In the genomic region with DNA sequence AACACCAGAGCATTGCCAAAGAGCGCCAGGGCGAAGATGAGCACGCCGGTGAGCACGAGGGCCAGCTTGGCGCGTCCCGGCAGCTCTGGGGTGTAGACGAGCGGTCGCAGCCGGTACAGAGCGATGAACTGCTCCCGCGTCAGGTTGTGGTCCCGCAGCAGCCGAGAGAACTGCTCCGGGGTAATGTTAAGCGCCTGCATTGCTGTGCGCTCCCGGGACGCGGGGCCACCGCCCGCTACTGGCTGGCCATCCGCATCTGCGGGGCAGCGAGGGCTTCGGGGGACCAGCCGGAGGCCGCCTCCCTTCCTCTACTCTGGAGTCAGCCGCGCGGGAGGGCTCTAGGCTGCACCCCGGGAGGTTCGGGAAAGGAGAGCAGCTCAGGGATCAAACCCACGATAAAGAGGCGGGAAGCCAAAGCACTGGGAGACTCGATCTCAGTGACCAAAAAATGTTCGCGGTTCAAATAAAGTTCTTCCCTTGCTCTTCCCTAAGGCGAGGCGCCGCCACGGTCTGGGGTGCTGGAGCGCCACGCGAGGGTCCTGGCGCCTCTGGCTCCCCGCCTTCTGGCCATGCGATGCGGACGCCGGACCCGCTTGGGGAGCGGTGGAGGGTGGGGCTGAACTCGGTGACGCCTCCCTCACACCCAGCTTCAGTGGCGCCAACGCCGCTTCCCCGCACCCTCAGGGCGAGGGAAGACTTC, we compare ENCODE assay signal across 8 cellular contexts. TPM values are rescaled to one million over a fixed set of nuclear protein-coding genes. Genes with fewer than 3 reads are reported as not detected.
DNase-seq lines count a peak whose midpoint lies in the region; ATAC-seq and TF ChIP-seq lines count a peak whose summit lies in the region.
"Had no signal": no experiment of that assay in that cellular context is flagged by ENCODE, and none has a peak within 500 bp of the region (broad histone marks: within the 10 kb centered on the region; RNA-seq: fewer than 3 reads in every experiment).

A gene (minus strand): TSS at position 571 of the 700 bp plus-strand sequence. CDS start 371 bp downstream, at position 200.

- TF ChIP-seq POLR2A in IMR-90 (IDR thresholded peaks at IDR 0.05; ENCODE audit: low read depth, low read length), result no peak

- ATAC-seq in IMR-90 (ENCODE audit: low read depth) (peak; percentile 24), left lobe of liver (no peak)
- peak; percentile 31 for ATAC-seq in stimulated activated memory B cell treated with anti-CD40 and anti-IgM and Interleukin-4, amounts not matched to agents 10 μg/mL and 1 μg/mL and 100 μg/mL, for 72 hours

- H2BK120ac ChIP-seq in IMR-90 (ENCODE audit: low read depth, low read length), result no peak within 1 kb of the TSS

- H3K36me3 ChIP-seq in IMR-90 (ENCODE audit: control insufficient read depth, insufficient read depth, low read length) (no peaks in the 10 kb centered on the region), iPS-15b (ENCODE audit: control insufficient read depth, insufficient read depth, low read length) (no peaks in the 10 kb centered on the region), Karpas-422 (ENCODE audit: insufficient read depth, low read length) (no peaks in the 10 kb centered on the region)
- H3K36me3 ChIP-seq: thyroid gland had no signal

- 3% methylated on average over 22 of the region's 63 CpGs; no CpG with 5 or more reads in 1 of the 2 experiments for WGBS in IMR-90 (ENCODE audit: extremely low coverage in 2 of 2, insufficient read length in 1 of 2), 2 experiments

- peaks cover 5% of the 10 kb centered on the region for H3K4me1 Mint-ChIP-seq in activated naive CD8-positive, alpha-beta T cell treated with anti-CD3 and anti-CD28 coated beads for 36 hours
- H3K4me1 Mint-ChIP-seq in stimulated activated memory B cell treated with anti-CD40 and anti-IgM and Interleukin-4, amounts not matched to agents 10 μg/mL and 1 μg/mL and 100 μg/mL, for 72 hours, result peaks cover 7% of the 10 kb centered on the region

- H3K23ac ChIP-seq in IMR-90 (ENCODE audit: low read depth, low read length), result no peak within 1 kb of the TSS; the same call in 1 of the 2 replicates

- intact Hi-C loops in IMR-90 (cut with micrococcal nuclease), result no loop called here

- H3K27me3 Mint-ChIP-seq in activated naive CD8-positive, alpha-beta T cell treated with anti-CD3 and anti-CD28 coated beads for 36 hours, result peaks cover 65% of the 10 kb centered on the region
- H3K27me3 Mint-ChIP-seq in stimulated activated memory B cell treated with anti-CD40 and anti-IgM and Interleukin-4, amounts not matched to agents 10 μg/mL and 1 μg/mL and 100 μg/mL, for 72 hours, result peaks cover 58% of the 10 kb centered on the region

- no peak within 1 kb of the TSS for H2BK20ac ChIP-seq in IMR-90 (ENCODE audit: low read depth, low read length)

- CTCF ChIA-PET in IMR-90 (lab: Yijun Ruan, JAX), result interaction anchor here (1.3 kb wide), 1 partner anchor 10 kb away, joined by 4 read pairs; no protein-coding TSS in a partner anchor

- H3K9me1 ChIP-seq in IMR-90 (ENCODE audit: insufficient read depth, low read length), result no peaks in the 10 kb centered on the region

- H3K4me2 ChIP-seq in IMR-90 (ENCODE audit: low read depth, low read length) (peak within 1 kb of the TSS; percentile 49; the same call in 1 of the 2 replicates), Karpas-422 (ENCODE audit: low read depth, low read length, poor library complexity, severe bottlenecking) (no peak within 1 kb of the TSS)

- peak within 1 kb of the TSS; percentile 16 for H2AFZ ChIP-seq in IMR-90 (replicated peaks; ENCODE audit: low read length, poor library complexity)
- H2AFZ ChIP-seq in Karpas-422 (ENCODE audit: low read length), result no peak within 1 kb of the TSS

- H3K4me1 ChIP-seq in IMR-90 (ENCODE audit: control insufficient read depth, insufficient read depth, low read length) (no peaks in the 10 kb centered on the region), iPS-15b (ENCODE audit: control insufficient read depth, insufficient read depth, low read length) (no peaks in the 10 kb centered on the region), Karpas-422 (ENCODE audit: low read length) (no peaks in the 10 kb centered on the region)

- no peak within 1 kb of the TSS for H3K14ac ChIP-seq in IMR-90 (replicated peaks; ENCODE audit: low read depth, low read length)

- no peak for TF ChIP-seq RAD21 in IMR-90 (IDR thresholded peaks at IDR 0.05; ENCODE audit: low read length)

- H3K18ac ChIP-seq in IMR-90 (ENCODE audit: low read depth, low read length), result no peak within 1 kb of the TSS

- dilution Hi-C loops in IMR-90 (cut with HindIII; ENCODE audit: low sequenced_read_pairs, unreplicated experiment), result no loop called here

- no peak within 1 kb of the TSS for H3K27ac ChIP-seq in IMR-90 (ENCODE audit: insufficient read depth, low read length)
- no peak within 1 kb of the TSS for H3K27ac ChIP-seq in Karpas-422 (ENCODE audit: low read length)
- H3K27ac ChIP-seq: thyroid gland had no signal

- H3K9me3 ChIP-seq in IMR-90 (ENCODE audit: control insufficient read depth, insufficient read depth, low read length) (no peaks in the 10 kb centered on the region), iPS-15b (ENCODE audit: control insufficient read depth, insufficient read depth, low read length) (no peaks in the 10 kb centered on the region), Karpas-422 (ENCODE audit: low read length) (no peaks in the 10 kb centered on the region)
- H3K9me3 ChIP-seq: thyroid gland had no signal

- no peak within 1 kb of the TSS for H3K27ac Mint-ChIP-seq in activated naive CD8-positive, alpha-beta T cell treated with anti-CD3 and anti-CD28 coated beads for 36 hours
- H3K27ac Mint-ChIP-seq in stimulated activated memory B cell treated with anti-CD40 and anti-IgM and Interleukin-4, amounts not matched to agents 10 μg/mL and 1 μg/mL and 100 μg/mL, for 72 hours, result no peak within 1 kb of the TSS

- H4K91ac ChIP-seq in IMR-90 (ENCODE audit: insufficient read depth, low read depth, low read length), result no peak within 1 kb of the TSS

- POLR2A ChIA-PET in IMR-90 (lab: Charles Lee; ENCODE audit: unreplicated experiment), result no interaction called here

- in situ Hi-C loops in IMR-90 (cut with MboI; ENCODE audit: low sequenced_read_pairs), result no loop called here

- no peaks in the 10 kb centered on the region for H3K36me3 Mint-ChIP-seq in activated naive CD8-positive, alpha-beta T cell treated with anti-CD3 and anti-CD28 coated beads for 36 hours
- no peaks in the 10 kb centered on the region for H3K36me3 Mint-ChIP-seq in stimulated activated memory B cell treated with anti-CD40 and anti-IgM and Interleukin-4, amounts not matched to agents 10 μg/mL and 1 μg/mL and 100 μg/mL, for 72 hours

- no peaks in the 10 kb centered on the region for H3K9me3 Mint-ChIP-seq in activated naive CD8-positive, alpha-beta T cell treated with anti-CD3 and anti-CD28 coated beads for 36 hours
- H3K9me3 Mint-ChIP-seq in stimulated activated memory B cell treated with anti-CD40 and anti-IgM and Interleukin-4, amounts not matched to agents 10 μg/mL and 1 μg/mL and 100 μg/mL, for 72 hours, result peaks cover 6% of the 10 kb centered on the region

- no peaks in the 10 kb centered on the region for H4K20me1 ChIP-seq in IMR-90 (ENCODE audit: insufficient read depth, low read length)
- H4K20me1 ChIP-seq in Karpas-422 (ENCODE audit: insufficient read depth, low read depth, low read length), result no peaks in the 10 kb centered on the region

- H3K79me2 ChIP-seq in Karpas-422 (ENCODE audit: low read length), result no peaks in the 10 kb centered on the region

- no peak within 1 kb of the TSS for H3K56ac ChIP-seq in IMR-90 (ENCODE audit: extremely low read depth, insufficient read depth, low read length)

- H2AK5ac ChIP-seq in IMR-90 (ENCODE audit: low read depth, low read length), result no peak within 1 kb of the TSS

- H3K27me3 ChIP-seq in IMR-90 (ENCODE audit: control insufficient read depth, insufficient read depth, low read length), result peaks cover 17% of the 10 kb centered on the region
- peaks cover 43% of the 10 kb centered on the region for H3K27me3 ChIP-seq in iPS-15b (ENCODE audit: control insufficient read depth, insufficient read depth, low read length)
- H3K27me3 ChIP-seq in Karpas-422 (ENCODE audit: low read length), result no peaks in the 10 kb centered on the region

- no peak within 1 kb of the TSS for H2BK5ac ChIP-seq in IMR-90 (ENCODE audit: low read depth, low read length, poor library complexity, severe bottlenecking)

- no peak within 1 kb of the TSS for H2BK15ac ChIP-seq in IMR-90 (ENCODE audit: low read depth, low read length)

- TF ChIP-seq CTCF in IMR-90 (conservative IDR thresholded peaks at IDR 0.05; ENCODE audit: low read depth, low read length), result no peak

- H3K79me1 ChIP-seq in IMR-90 (ENCODE audit: low read depth in 1 of 2, low read length in 2 of 2), result no peaks in the 10 kb centered on the region

- H3K4ac ChIP-seq in IMR-90 (ENCODE audit: low read depth, low read length), result no peak within 1 kb of the TSS

- no peak for DNase-seq in IMR-90
- DNase-seq in activated naive CD8-positive, alpha-beta T cell treated with anti-CD3 and anti-CD28 coated beads for 36 hours, result peak; percentile 16
- no peak for DNase-seq in Karpas-422
- DNase-seq in left lobe of liver (ENCODE audit: low spot score), result no peak
- no peak for DNase-seq in NK-92 (lab: John Stamatoyannopoulos, UW; ENCODE audit: unreplicated experiment)
- DNase-seq: thyroid gland had no signal

- peak within 1 kb of the TSS; percentile 59 for H3K4me3 Mint-ChIP-seq in activated naive CD8-positive, alpha-beta T cell treated with anti-CD3 and anti-CD28 coated beads for 36 hours
- no peak within 1 kb of the TSS for H3K4me3 Mint-ChIP-seq in stimulated activated memory B cell treated with anti-CD40 and anti-IgM and Interleukin-4, amounts not matched to agents 10 μg/mL and 1 μg/mL and 100 μg/mL, for 72 hours

- no TSS peak for BruUV-seq in IMR-90 (replicated peaks; lab: Mats Ljungman, UMichigan)

- H3K4me3 ChIP-seq in IMR-90 (ENCODE audit: insufficient read depth, low read depth, low read length) (no peak within 1 kb of the TSS; the same call in 1 of the 2 replicates), iPS-15b (ENCODE audit: low read depth, low read length) (peak within 1 kb of the TSS; percentile 76), Karpas-422 (ENCODE audit: low read length) (no peak within 1 kb of the TSS)

- no peak within 1 kb of the TSS for H2AK9ac ChIP-seq in IMR-90 (replicated peaks; ENCODE audit: low read depth, low read length, poor library complexity)

- H4K8ac ChIP-seq in IMR-90 (ENCODE audit: low read depth in 2 of 2, low read length in 2 of 2), result no peak within 1 kb of the TSS

- no peak within 1 kb of the TSS for H4K5ac ChIP-seq in IMR-90 (ENCODE audit: low read depth, low read length)

- no peaks in the 10 kb centered on the region for H3K9me2 ChIP-seq in Karpas-422 (replicated peaks; ENCODE audit: insufficient read depth, low read length)

- H3K9ac ChIP-seq in IMR-90 (ENCODE audit: low read depth, low read length) (no peak within 1 kb of the TSS), iPS-15b (ENCODE audit: low read depth, low read length) (peak within 1 kb of the TSS; percentile 2), Karpas-422 (ENCODE audit: low read length) (no peak within 1 kb of the TSS)

RNA-seq across cellular contexts. Expression of the gene that starts here (rescaled TPM):
- not detected in 2 replicates for total RNA-seq in IMR-90 (2012; rRNA removed)
- polyA plus RNA-seq in IMR-90 (2012; rRNA removed), result not detected in 2 replicates
- polyA plus RNA-seq in IMR-90 (2012; cell fraction: cytosol; rRNA removed), result not detected in 2 replicates
- polyA plus RNA-seq in IMR-90 (2012; cell fraction: nucleus; rRNA removed; ENCODE audit: low replicate concordance), result not detected in 2 replicates
- not detected for total RNA-seq in activated naive CD8-positive, alpha-beta T cell treated with anti-CD3 and anti-CD28 coated beads for 36 hours
- not detected in 2 replicates for total RNA-seq in Karpas-422 (2014; rRNA removed; shearing (Covaris generic); ENCODE audit: low replicate concordance)
- not detected for total RNA-seq in left lobe of liver

Comparison
In these comparisons a context has a peak if more than half of its experiments do, and no peak if none do; other contexts are left out.
1. Peak in ATAC-seq and H3K4me2 ChIP-seq in IMR-90; RNA of the gene not detected or under 1 TPM.
2. Peak in DNase-seq in activated naive CD8-positive, alpha-beta T cell treated with anti-CD3 and anti-CD28 coated beads for 36 hours; RNA of the gene not detected or under 1 TPM.